ENCODE assay signal across 17 cellular contexts in genomic region chr1:208157769-208158168, GRCh38.
"Had no signal": no experiment of that assay in that cellular context is flagged by ENCODE, and none has a peak within 500 bp of the region (broad histone marks: within the 10 kb centered on the region; RNA-seq: fewer than 3 reads in every experiment).

No MANE protein-coding gene starts in this region.

- H3K36me3 ChIP-seq: neutrophil, upper lobe of left lung had no signal

- H3K9me3 ChIP-seq: neutrophil, upper lobe of left lung had no signal

- H3K27me3 ChIP-seq: upper lobe of left lung had no signal

- H3K4me1 ChIP-seq: parathyroid adenoma had no signal

- H3K27ac ChIP-seq: neutrophil, parathyroid adenoma had no signal

- DNase-seq: activated B cell treated with CpG ODN at 0.5 μM for 24 hours; activated CD4-positive, alpha-beta T cell treated with anti-CD3 and anti-CD28 coated beads, Interleukin-2, amount 10 ng/mL, durations not matched to agents 24 days and 14 days; activated CD8-positive, alpha-beta memory T cell treated with anti-CD3 and anti-CD28 coated beads, Interleukin-2, amount 50 U/mL, for 48 hours; activated gamma-delta T cell; activated T-cell treated with anti-CD3 and anti-CD28 coated beads, Interleukin-2, amount 50 U/mL, for 72 hours; amniotic stem cell; foreskin fibroblast; immature natural killer cell; naive B cell; stimulated activated CD4-positive, alpha-beta T cell treated with anti-CD3 and anti-CD28 coated beads, Interleukin-2, amount 100 ng/mL, for 48 hours; T-helper 2 cell; upper lobe of left lung had no signal

- H3K9ac ChIP-seq: parathyroid adenoma had no signal

- H2AFZ ChIP-seq: parathyroid adenoma had no signal

- ATAC-seq: activated T-cell treated with anti-CD3 and anti-CD28 coated beads, Interleukin-2, amount 50 U/mL, for 72 hours; stimulated activated memory B cell treated with anti-CD40 and anti-IgM and Interleukin-4, amounts not matched to agents 10 μg/mL and 1 μg/mL and 100 μg/mL, for 72 hours had no signal

- H3K4me3 ChIP-seq: coronary artery, lung, upper lobe of left lung had no signal
